Comparison of ENCODE assay signal across 7 cellular contexts in genomic region chr11:64047373-64047772, GRCh38. TPM values are rescaled to one million over a fixed set of nuclear protein-coding genes. Genes with fewer than 3 reads are reported as not detected.
"Had no signal": no experiment of that assay in that cellular context is flagged by ENCODE, and none has a peak within 500 bp of the region (broad histone marks: within the 10 kb centered on the region; RNA-seq: fewer than 3 reads in every experiment).

No MANE protein-coding gene starts in this region.

RNA-seq across cellular contexts. Expression of gene FLRT1, which starts 11.6 kb away (rescaled TPM):
- total RNA-seq: activated CD4-positive, alpha-beta T cell treated with anti-CD3 and anti-CD28 coated beads, Interleukin-2, amount 10 ng/mL, durations not matched to agents 7 days and 5 days; activated naive CD4-positive, alpha-beta T cell treated with anti-CD3 and anti-CD28 coated beads, Interleukin-2, amount 50 U/mL, for 72 hours; activated naive CD8-positive, alpha-beta T cell treated with anti-CD3 and anti-CD28 coated beads, Interleukin-2, amount 10 ng/mL, durations not matched to agents 7 days and 5 days; dermis blood vessel endothelial cell; epithelial cell of proximal tubule; esophagus mucosa; T-helper 1 cell treated with Interleukin-12 subunit alpha and Interleukin-12 subunit beta and Interleukin-4 antibody, amounts not matched to agents 30 ng/mL and 1 ng/mL, for 36 hours had no signal
